19 cellular contexts compared by ENCODE assay signal in the genomic region with DNA sequence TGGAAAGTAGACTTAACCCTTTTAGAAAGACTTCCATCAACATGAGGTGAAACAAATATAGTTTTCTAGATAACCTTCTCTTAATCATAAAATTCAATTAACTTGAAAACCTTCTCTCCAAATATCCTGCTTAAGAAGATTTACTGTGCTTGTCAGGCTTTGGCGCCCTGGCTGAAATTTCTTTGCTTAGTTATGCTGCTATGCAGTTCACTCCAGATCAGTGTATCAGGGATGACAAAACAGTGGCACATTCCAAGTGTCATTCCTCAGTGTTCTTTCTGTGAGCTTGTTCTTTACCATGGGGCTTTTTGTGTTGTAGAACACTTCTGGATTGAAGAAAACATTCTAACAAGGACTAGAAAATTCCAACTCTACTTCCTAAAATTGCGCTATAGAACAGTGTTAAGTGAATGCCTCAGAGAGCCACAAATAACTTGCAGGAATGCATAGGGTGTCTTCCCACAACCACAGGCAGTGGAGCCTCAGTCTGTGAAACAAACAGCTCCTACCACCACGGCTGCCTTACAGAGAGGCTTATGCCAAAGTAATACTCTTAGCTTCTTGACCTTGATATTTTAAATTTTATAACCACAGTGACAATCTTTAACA.
DNase-seq lines count a peak whose midpoint lies in the region; FAIRE-seq and TF ChIP-seq lines count a peak whose summit lies in the region.
"Had no signal": no experiment of that assay in that cellular context is flagged by ENCODE, and none has a peak within 500 bp of the region (broad histone marks: within the 10 kb centered on the region; RNA-seq: fewer than 3 reads in every experiment).

No MANE protein-coding gene starts in this region.

- H3K27me3 Mint-ChIP-seq in astrocyte (ENCODE audit: low read depth, unreplicated experiment): no peaks in the 10 kb centered on the region
- H3K27me3 Mint-ChIP-seq: activated CD4-positive, alpha-beta memory T cell treated with anti-CD3 and anti-CD28 coated beads for 36 hours; CD4-positive, alpha-beta memory T cell; dendritic cell treated with granulocyte-macrophage colony-stimulating factor and Interleukin-4, amounts not matched to agents 40 ng/mL and 50 ng/mL, for 4 days; stimulated activated naive CD8-positive, alpha-beta T cell treated with anti-CD3 and anti-CD28 coated beads, Interleukin-15, amount 100 ng/mL, for 72 hours had no signal

- H3K9me3 ChIP-seq in astrocyte (ENCODE audit: insufficient read depth, low read depth, low read length): no peaks in the 10 kb centered on the region
- no peaks in the 10 kb centered on the region for H3K9me3 ChIP-seq in Peyer's patch
- no peaks in the 10 kb centered on the region for H3K9me3 ChIP-seq in OCI-LY7 (ENCODE audit: low read length)
- H3K9me3 ChIP-seq: A549 had no signal

- H4K8ac ChIP-seq in mesendoderm (ENCODE audit: low read depth, low read length): no peak overlapping the region

- TF ChIP-seq CTCF in astrocyte (IDR thresholded peaks at IDR 0.05; ENCODE audit: insufficient read depth, low read depth, low read length): no peak
- TF ChIP-seq CTCF in Peyer's patch (IDR thresholded peaks at IDR 0.05): no peak
- TF ChIP-seq CTCF in OCI-LY7 (conservative IDR thresholded peaks at IDR 0.05; ENCODE audit: low read length): no peak

- H3K4me1 ChIP-seq in astrocyte (ENCODE audit: insufficient read depth, low read length) (no peaks in the 10 kb centered on the region), mesendoderm (ENCODE audit: control insufficient read depth, low read depth, low read length) (no peaks in the 10 kb centered on the region), Peyer's patch (no peaks in the 10 kb centered on the region), OCI-LY7 (ENCODE audit: insufficient read depth, low read length, poor library complexity, severe bottlenecking) (no peaks in the 10 kb centered on the region)
- H3K4me1 ChIP-seq: A549 had no signal

- no CpG with 5 or more reads among the region's 3 CpGs for WGBS in mesendoderm (ENCODE audit: extremely low coverage, insufficient coverage, low lambda C conversion rate)

- H2AK5ac ChIP-seq in mesendoderm (ENCODE audit: low read length): no peak overlapping the region

- no peak overlapping the region for H2BK15ac ChIP-seq in mesendoderm (replicated peaks; ENCODE audit: low read depth)

- H3K56ac ChIP-seq in mesendoderm (ENCODE audit: low read length): no peak overlapping the region

- H3K9me2 ChIP-seq in OCI-LY7 (ENCODE audit: insufficient read depth, low read length): no peaks in the 10 kb centered on the region

- H3K9ac ChIP-seq in astrocyte (ENCODE audit: low read length): no peak overlapping the region
- H3K9ac ChIP-seq in mesendoderm (ENCODE audit: low read length): no peak overlapping the region

- no peak for FAIRE-seq in astrocyte (lab: Jason Lieb, UNC)
- FAIRE-seq: A549, GM12892 had no signal

- no peak overlapping the region for H2AFZ ChIP-seq in astrocyte (ENCODE audit: low read depth, low read length)
- no peak overlapping the region for H2AFZ ChIP-seq in OCI-LY7 (ENCODE audit: low read length)

- H3K79me2 ChIP-seq in astrocyte (ENCODE audit: insufficient read depth, low read length): no peaks in the 10 kb centered on the region
- no peaks in the 10 kb centered on the region for H3K79me2 ChIP-seq in mesendoderm (ENCODE audit: control insufficient read depth, insufficient read depth, low read length)
- H3K79me2 ChIP-seq in OCI-LY7 (ENCODE audit: insufficient read depth, low read depth, low read length): no peaks in the 10 kb centered on the region

- no peak overlapping the region for H3K23ac ChIP-seq in mesendoderm (ENCODE audit: low read length)

- CTCF ChIA-PET in HEK293T (lab: Yijun Ruan, JAX) (no interaction called here), OCI-LY7 (lab: Charles Lee; ENCODE audit: unreplicated experiment) (no interaction called here)

- H3K27me3 ChIP-seq in astrocyte (ENCODE audit: insufficient read depth, low read length) (no peaks in the 10 kb centered on the region), mesendoderm (ENCODE audit: insufficient read depth, low read length, poor library complexity) (peaks cover 2% of the 10 kb centered on the region), Peyer's patch (no peaks in the 10 kb centered on the region)

- H3K79me1 ChIP-seq in mesendoderm (ENCODE audit: low read length): no peaks in the 10 kb centered on the region

- H3K4ac ChIP-seq in mesendoderm (ENCODE audit: low read depth, low read length): no peak overlapping the region

- POLR2A ChIA-PET in HEK293T (lab: Yijun Ruan, JAX) (no interaction called here), OCI-LY7 (lab: Charles Lee) (no interaction called here)

- H4K20me1 ChIP-seq in astrocyte (ENCODE audit: insufficient read depth, low read length) (no peaks in the 10 kb centered on the region), OCI-LY7 (ENCODE audit: insufficient read depth, low read length) (no peaks in the 10 kb centered on the region)

- H3K4me2 ChIP-seq in astrocyte (ENCODE audit: low read length) (no peak overlapping the region), mesendoderm (ENCODE audit: low read length) (no peak overlapping the region), OCI-LY7 (ENCODE audit: low read length) (no peak overlapping the region)
- H3K4me2 ChIP-seq: A549 had no signal

- no peak overlapping the region for H2BK120ac ChIP-seq in mesendoderm (ENCODE audit: low read depth, low read length)

- no peak for TF ChIP-seq POLR2A in Peyer's patch (IDR thresholded peaks at IDR 0.05)

- H3K4me1 Mint-ChIP-seq in astrocyte (ENCODE audit: low read depth, unreplicated experiment): peaks cover 49% of the 10 kb centered on the region

- H3K27ac ChIP-seq in astrocyte (ENCODE audit: low read depth, low read length): no peak overlapping the region
- no peak overlapping the region for H3K27ac ChIP-seq in mesendoderm (ENCODE audit: low read depth, low read length)
- H3K27ac ChIP-seq in Peyer's patch: no peak overlapping the region
- H3K27ac ChIP-seq in OCI-LY7 (ENCODE audit: low read depth, low read length, poor library complexity, severe bottlenecking): no peak overlapping the region
- H3K27ac ChIP-seq: A549 had no signal

- H3K4me3 Mint-ChIP-seq in astrocyte (ENCODE audit: unreplicated experiment): peak overlapping the region; percentile 60
- H3K4me3 Mint-ChIP-seq: activated CD4-positive, alpha-beta memory T cell treated with anti-CD3 and anti-CD28 coated beads for 36 hours; activated T-helper 1 cell treated with anti-CD3 and anti-CD28 coated beads, Interleukin-12 subunit alpha, Interleukin-12 subunit beta, Interleukin-2, Interleukin-4 antibody, amounts not matched to agents 30 ng/mL and 10 ng/mL and 1 ng/mL, durations not matched to agents 14 hours and 24 hours and 36 hours; CD4-positive, alpha-beta memory T cell; dendritic cell treated with granulocyte-macrophage colony-stimulating factor and Interleukin-4, amounts not matched to agents 40 ng/mL and 50 ng/mL, for 4 days; stimulated activated naive CD8-positive, alpha-beta T cell treated with anti-CD3 and anti-CD28 coated beads, Interleukin-15, amount 100 ng/mL, for 72 hours had no signal

- H2BK5ac ChIP-seq in mesendoderm (ENCODE audit: low read length): no peak overlapping the region

- peak overlapping the region; percentile 92 for H3K27ac Mint-ChIP-seq in astrocyte (ENCODE audit: unreplicated experiment)
- H3K27ac Mint-ChIP-seq: activated CD4-positive, alpha-beta memory T cell treated with anti-CD3 and anti-CD28 coated beads for 36 hours; activated T-helper 1 cell treated with anti-CD3 and anti-CD28 coated beads, Interleukin-12 subunit alpha, Interleukin-12 subunit beta, Interleukin-2, Interleukin-4 antibody, amounts not matched to agents 30 ng/mL and 10 ng/mL and 1 ng/mL, durations not matched to agents 14 hours and 24 hours and 36 hours; dendritic cell treated with granulocyte-macrophage colony-stimulating factor and Interleukin-4, amounts not matched to agents 40 ng/mL and 50 ng/mL, for 4 days had no signal

- no peaks in the 10 kb centered on the region for H3K36me3 ChIP-seq in astrocyte (ENCODE audit: insufficient read depth, low read length)
- H3K36me3 ChIP-seq in mesendoderm (ENCODE audit: control insufficient read depth, insufficient read depth, low read length): no peaks in the 10 kb centered on the region
- H3K36me3 ChIP-seq in Peyer's patch: no peaks in the 10 kb centered on the region
- H3K36me3 ChIP-seq in OCI-LY7 (ENCODE audit: insufficient read depth, low read length): no peaks in the 10 kb centered on the region

- BruUV-seq in OCI-LY7 (replicated peaks; lab: Mats Ljungman, UMichigan): no TSS peak

- H3K18ac ChIP-seq in mesendoderm (ENCODE audit: low read length): no peak overlapping the region

- H4K5ac ChIP-seq in mesendoderm (ENCODE audit: low read length): no peak overlapping the region

- H3K4me3 ChIP-seq in astrocyte (ENCODE audit: insufficient read depth, low read depth, low read length): no peak overlapping the region
- no peak overlapping the region for H3K4me3 ChIP-seq in mesendoderm (ENCODE audit: low read length)
- H3K4me3 ChIP-seq in Peyer's patch: no peak overlapping the region
- H3K4me3 ChIP-seq in OCI-LY7 (ENCODE audit: low read depth, low read length, poor library complexity, severe bottlenecking): no peak overlapping the region
- H3K4me3 ChIP-seq: A549 had no signal

- intact Hi-C loops in OCI-LY7 (cut with micrococcal nuclease; ENCODE audit: unreplicated experiment): no loop called here

- DNase-seq in AG08395 (ENCODE audit: low spot score): peak; percentile 28
- no peak for DNase-seq in HEK293T (ENCODE audit: extremely low spot score)
- DNase-seq in astrocyte (ENCODE audit: low read depth): peak; percentile 82
- DNase-seq in mesendoderm: peak; percentile 52
- no peak for DNase-seq in NCI-H1417 (lab: John Stamatoyannopoulos, UW)
- no peak for DNase-seq in occipital lobe (lab: John Stamatoyannopoulos, UW)
- no peak for DNase-seq in Peyer's patch
- DNase-seq in OCI-LY7 (ENCODE audit: low spot score): no peak
- DNase-seq: activated CD4-positive, alpha-beta memory T cell treated with anti-CD3 and anti-CD28 coated beads for 36 hours; amniotic stem cell; CD4-positive, alpha-beta memory T cell; KG1; NCI-H1436; NCI-H226; stimulated activated naive CD8-positive, alpha-beta T cell treated with anti-CD3 and anti-CD28 coated beads, Interleukin-15, amount 100 ng/mL, for 72 hours had no signal

- H3K9me3 Mint-ChIP-seq in astrocyte (ENCODE audit: unreplicated experiment): no peaks in the 10 kb centered on the region
- H3K9me3 Mint-ChIP-seq: activated CD4-positive, alpha-beta memory T cell treated with anti-CD3 and anti-CD28 coated beads for 36 hours; activated T-helper 1 cell treated with anti-CD3 and anti-CD28 coated beads, Interleukin-12 subunit alpha, Interleukin-12 subunit beta, Interleukin-2, Interleukin-4 antibody, amounts not matched to agents 30 ng/mL and 10 ng/mL and 1 ng/mL, durations not matched to agents 14 hours and 24 hours and 36 hours; CD4-positive, alpha-beta memory T cell; dendritic cell treated with granulocyte-macrophage colony-stimulating factor and Interleukin-4, amounts not matched to agents 40 ng/mL and 50 ng/mL, for 4 days; stimulated activated naive CD8-positive, alpha-beta T cell treated with anti-CD3 and anti-CD28 coated beads, Interleukin-15, amount 100 ng/mL, for 72 hours had no signal

- H3K36me3 Mint-ChIP-seq in astrocyte (ENCODE audit: low read depth, unreplicated experiment): no peaks in the 10 kb centered on the region

TF ChIP-seq in HEK293T, 16 proteins besides CTCF, POLR2A, EP300 and RAD21 (continues in another document):
- TF ChIP-seq LEF1 (IDR thresholded peaks at IDR 0.05; ENCODE audit: borderline replicate concordance) (no peak), ELF4 (IDR thresholded peaks at IDR 0.05) (no peak), SUZ12 (IDR thresholded peaks at IDR 0.05) (no peak)

Comparison
In these comparisons a context has a peak if more than half of its experiments do, and no peak if none do; other contexts are left out.
1. DNase-seq: peak in AG08395 (single experiment), astrocyte (single experiment) and mesendoderm (single experiment); none in HEK293T (single experiment), NCI-H1417 (0 of 3), occipital lobe (single experiment), Peyer's patch (0 of 3) and OCI-LY7 (single experiment).